ENCODE assay signal across 8 cellular contexts in genomic region chr1:46198026-46198826, GRCh38. TPM values are rescaled to one million over a fixed set of nuclear protein-coding genes. Genes with fewer than 3 reads are reported as not detected.
DNase-seq lines count a peak whose midpoint lies in the region; ATAC-seq, FAIRE-seq and TF ChIP-seq lines count a peak whose summit lies in the region.

TSS of gene POMGNT1 (minus strand) at chr1:46198434. CDS start at chr1:46197821, 613 bp downstream.

- intact Hi-C loops in sciatic nerve (cut with DNase I), result no loop called here

- peak within 1 kb of the TSS; percentile 75 for H3K9ac ChIP-seq in Loucy (ENCODE audit: low read depth, low read length, poor library complexity, severe bottlenecking)
- H3K9ac ChIP-seq in astrocyte (ENCODE audit: low read length), result peak within 1 kb of the TSS; percentile 91

- peak; percentile 26 for TF ChIP-seq CTCF in GM06990 (IDR thresholded peaks at IDR 0.05; ENCODE audit: insufficient read depth, low read length, poor library complexity, severe bottlenecking)
- peak; percentile 38 for TF ChIP-seq CTCF in Loucy (conservative IDR thresholded peaks at IDR 0.05; ENCODE audit: low read length)
- TF ChIP-seq CTCF in astrocyte (IDR thresholded peaks at IDR 0.05; ENCODE audit: insufficient read depth, low read depth, low read length), result no peak
- peak; percentile 39 for TF ChIP-seq CTCF in hepatocyte (IDR thresholded peaks at IDR 0.05; ENCODE audit: poor library complexity)

- peak; percentile 82 for ATAC-seq in sciatic nerve

- H3K27ac ChIP-seq in astrocyte (ENCODE audit: low read depth, low read length) (peak within 1 kb of the TSS; percentile 32), hepatocyte (peak within 1 kb of the TSS; percentile 94)

- DNase-seq in GM06990 (ENCODE audit: extremely low read depth, insufficient read length) (peak; percentile 81), H4 (ENCODE audit: low spot score) (peak; percentile 39), T-helper 22 cell (ENCODE audit: low read depth) (peak; percentile 56), astrocyte (ENCODE audit: low read depth) (no peak), hepatocyte (ENCODE audit: low spot score) (peak; percentile 87), sciatic nerve (ENCODE audit: low spot score) (peak; percentile 75), NCI-H1092 (lab: John Stamatoyannopoulos, UW) (no peak)

- H3K9me3 ChIP-seq in Loucy (ENCODE audit: insufficient read depth, low read depth, low read length) (no peaks in the 10 kb centered on the region), astrocyte (ENCODE audit: insufficient read depth, low read depth, low read length) (no peaks in the 10 kb centered on the region), hepatocyte (ENCODE audit: low read depth) (no peaks in the 10 kb centered on the region)

- no peaks in the 10 kb centered on the region for H4K20me1 ChIP-seq in Loucy (ENCODE audit: insufficient read depth, low read length, poor library complexity, severe bottlenecking)
- H4K20me1 ChIP-seq in astrocyte (ENCODE audit: insufficient read depth, low read length), result no peaks in the 10 kb centered on the region
- no peaks in the 10 kb centered on the region for H4K20me1 ChIP-seq in hepatocyte (ENCODE audit: insufficient read depth, poor library complexity, severe bottlenecking)

- H3K27me3 Mint-ChIP-seq in astrocyte (ENCODE audit: low read depth, unreplicated experiment), result no peaks in the 10 kb centered on the region

- H3K36me3 ChIP-seq in GM06990 (ENCODE audit: control insufficient read depth, insufficient read depth, low read length) (peaks cover 5% of the 10 kb centered on the region), Loucy (ENCODE audit: insufficient read depth, low read length) (no peaks in the 10 kb centered on the region; the same call in 1 of the 2 replicates), astrocyte (ENCODE audit: insufficient read depth, low read length) (no peaks in the 10 kb centered on the region), hepatocyte (replicated peaks; ENCODE audit: insufficient read depth, low read depth) (no peaks in the 10 kb centered on the region)

- H2AFZ ChIP-seq in Loucy (ENCODE audit: low read length) (peak within 1 kb of the TSS; percentile 96), astrocyte (ENCODE audit: low read depth, low read length) (peak within 1 kb of the TSS; percentile 91), hepatocyte (peak within 1 kb of the TSS; percentile 96)

- peaks cover 10% of the 10 kb centered on the region for H3K36me3 Mint-ChIP-seq in astrocyte (ENCODE audit: low read depth, unreplicated experiment)

- H3K9me2 ChIP-seq in Loucy (replicated peaks; ENCODE audit: low read depth, low read length) (no peaks in the 10 kb centered on the region), hepatocyte (replicated peaks; ENCODE audit: insufficient read depth) (no peaks in the 10 kb centered on the region)

- peaks cover 7% of the 10 kb centered on the region; the same call in 1 of the 2 replicates for H3K79me2 ChIP-seq in Loucy (ENCODE audit: insufficient read depth, low read length)
- peaks cover 15% of the 10 kb centered on the region for H3K79me2 ChIP-seq in astrocyte (ENCODE audit: insufficient read depth, low read length)
- H3K79me2 ChIP-seq in hepatocyte, result peaks cover 11% of the 10 kb centered on the region

- WGBS in hepatocyte (ENCODE audit: low lambda C conversion rate, missing lambda C conversion rate), result 2% methylated on average over 30 of the region's 67 CpGs

- H3K27me3 ChIP-seq in GM06990 (replicated peaks; ENCODE audit: control insufficient read depth, insufficient read depth, low read length) (no peaks in the 10 kb centered on the region), Loucy (ENCODE audit: insufficient read depth, low read length, poor library complexity, severe bottlenecking) (no peaks in the 10 kb centered on the region), astrocyte (ENCODE audit: insufficient read depth, low read length) (no peaks in the 10 kb centered on the region), hepatocyte (no peaks in the 10 kb centered on the region)

- no peaks in the 10 kb centered on the region for H3K9me3 Mint-ChIP-seq in astrocyte (ENCODE audit: unreplicated experiment)

- H3K4me3 Mint-ChIP-seq in astrocyte (ENCODE audit: unreplicated experiment), result peak within 1 kb of the TSS; percentile 90

- no peaks in the 10 kb centered on the region for H3F3A ChIP-seq in Loucy (ENCODE audit: low read depth)

- H3K4me3 ChIP-seq in GM06990 (replicated peaks; ENCODE audit: low read depth, low read length) (peak within 1 kb of the TSS; percentile 87), Loucy (ENCODE audit: low read length, poor library complexity, severe bottlenecking) (peak within 1 kb of the TSS; percentile 97), astrocyte (ENCODE audit: insufficient read depth, low read depth, low read length) (peak within 1 kb of the TSS; percentile 81), hepatocyte (peak within 1 kb of the TSS; percentile 99)

- peak within 1 kb of the TSS; percentile 47 for H3K27ac Mint-ChIP-seq in astrocyte (ENCODE audit: unreplicated experiment)

- H3K4me1 Mint-ChIP-seq in astrocyte (ENCODE audit: low read depth, unreplicated experiment), result no peaks in the 10 kb centered on the region

- H3K4me1 ChIP-seq in Loucy (ENCODE audit: insufficient read depth, low read length, poor library complexity, severe bottlenecking) (peaks cover 15% of the 10 kb centered on the region), astrocyte (ENCODE audit: insufficient read depth, low read length) (peaks cover 14% of the 10 kb centered on the region), hepatocyte (ENCODE audit: insufficient read depth) (peaks cover 12% of the 10 kb centered on the region)

- H3K4me2 ChIP-seq in Loucy (ENCODE audit: low read depth, low read length, poor library complexity, severe bottlenecking) (peak within 1 kb of the TSS; percentile 89), astrocyte (ENCODE audit: low read length) (peak within 1 kb of the TSS; percentile 92), hepatocyte (peak within 1 kb of the TSS; percentile 100)

- FAIRE-seq in astrocyte (lab: Jason Lieb, UNC), result no peak

RNA-seq across cellular contexts. Expression of gene POMGNT1, which starts in this region (rescaled TPM):
- 66.3 and 68.9 TPM in 2 replicates for total RNA-seq in H4 (2014; rRNA removed; shearing (Covaris generic))
- total RNA-seq in astrocyte, result 55.1 and 57.8 TPM in 2 replicates
- total RNA-seq in hepatocyte, result 48.0 and 52.3 TPM in 2 replicates
- 60.4 and 70.8 TPM in 2 replicates for polyA plus RNA-seq in hepatocyte
- 87.2 TPM for total RNA-seq in sciatic nerve

Comparison
In these comparisons a context has a peak if more than half of its experiments do, and no peak if none do; other contexts are left out.
1. DNase-seq: peak in GM06990 (single experiment), H4 (single experiment), T-helper 22 cell (single experiment), hepatocyte (single experiment) and sciatic nerve (single experiment); none in astrocyte (single experiment) and NCI-H1092 (single experiment).
2. Peak in every context shown above with its lines, with median percentiles within 50 percentile points of each other: H3K4me3 ChIP-seq, H2AFZ ChIP-seq and H3K4me2 ChIP-seq.